Comparison of ENCODE assay signal across 1 cellular context in the genomic region with DNA sequence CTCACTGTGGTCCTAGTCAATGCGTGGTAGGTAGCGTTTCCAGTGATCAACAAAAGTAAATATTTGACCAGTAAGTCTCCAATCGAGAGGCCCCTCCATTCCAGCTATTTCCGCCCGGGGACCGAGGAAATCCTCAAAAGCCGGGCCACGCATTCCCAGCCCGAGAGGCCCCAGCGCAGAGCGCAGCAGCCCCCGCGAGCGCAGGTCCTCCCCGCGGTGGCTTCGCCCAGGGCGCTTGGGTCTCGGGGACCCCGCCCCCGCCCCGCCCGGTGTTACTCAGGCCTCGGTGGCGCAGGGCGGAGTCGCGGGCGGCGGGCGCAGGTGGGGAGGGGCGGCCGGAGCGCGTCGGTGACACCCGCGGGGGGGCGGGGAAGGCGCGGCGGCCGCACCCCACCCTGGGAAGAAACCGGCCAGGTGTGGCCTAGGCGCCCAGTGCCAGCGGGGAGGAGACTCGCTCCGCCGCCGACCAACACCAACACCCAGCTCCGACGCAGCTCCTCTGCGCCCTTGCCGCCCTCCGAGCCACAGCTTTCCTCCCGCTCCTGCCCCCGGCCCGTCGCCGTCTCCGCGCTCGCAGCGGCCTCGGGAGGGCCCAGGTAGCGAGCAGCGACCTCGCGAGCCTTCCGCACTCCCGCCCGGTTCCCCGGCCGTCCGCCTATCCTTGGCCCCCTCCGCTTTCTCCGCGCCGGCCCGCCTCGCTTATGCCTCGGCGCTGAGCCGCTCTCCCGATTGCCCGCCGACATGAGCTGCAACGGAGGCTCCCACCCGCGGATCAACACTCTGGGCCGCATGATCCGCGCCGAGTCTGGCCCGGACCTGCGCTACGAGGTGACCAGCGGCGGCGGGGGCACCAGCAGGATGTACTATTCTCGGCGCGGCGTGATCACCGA.
TF ChIP-seq lines count a peak whose summit lies in the region.

A gene with protein sequence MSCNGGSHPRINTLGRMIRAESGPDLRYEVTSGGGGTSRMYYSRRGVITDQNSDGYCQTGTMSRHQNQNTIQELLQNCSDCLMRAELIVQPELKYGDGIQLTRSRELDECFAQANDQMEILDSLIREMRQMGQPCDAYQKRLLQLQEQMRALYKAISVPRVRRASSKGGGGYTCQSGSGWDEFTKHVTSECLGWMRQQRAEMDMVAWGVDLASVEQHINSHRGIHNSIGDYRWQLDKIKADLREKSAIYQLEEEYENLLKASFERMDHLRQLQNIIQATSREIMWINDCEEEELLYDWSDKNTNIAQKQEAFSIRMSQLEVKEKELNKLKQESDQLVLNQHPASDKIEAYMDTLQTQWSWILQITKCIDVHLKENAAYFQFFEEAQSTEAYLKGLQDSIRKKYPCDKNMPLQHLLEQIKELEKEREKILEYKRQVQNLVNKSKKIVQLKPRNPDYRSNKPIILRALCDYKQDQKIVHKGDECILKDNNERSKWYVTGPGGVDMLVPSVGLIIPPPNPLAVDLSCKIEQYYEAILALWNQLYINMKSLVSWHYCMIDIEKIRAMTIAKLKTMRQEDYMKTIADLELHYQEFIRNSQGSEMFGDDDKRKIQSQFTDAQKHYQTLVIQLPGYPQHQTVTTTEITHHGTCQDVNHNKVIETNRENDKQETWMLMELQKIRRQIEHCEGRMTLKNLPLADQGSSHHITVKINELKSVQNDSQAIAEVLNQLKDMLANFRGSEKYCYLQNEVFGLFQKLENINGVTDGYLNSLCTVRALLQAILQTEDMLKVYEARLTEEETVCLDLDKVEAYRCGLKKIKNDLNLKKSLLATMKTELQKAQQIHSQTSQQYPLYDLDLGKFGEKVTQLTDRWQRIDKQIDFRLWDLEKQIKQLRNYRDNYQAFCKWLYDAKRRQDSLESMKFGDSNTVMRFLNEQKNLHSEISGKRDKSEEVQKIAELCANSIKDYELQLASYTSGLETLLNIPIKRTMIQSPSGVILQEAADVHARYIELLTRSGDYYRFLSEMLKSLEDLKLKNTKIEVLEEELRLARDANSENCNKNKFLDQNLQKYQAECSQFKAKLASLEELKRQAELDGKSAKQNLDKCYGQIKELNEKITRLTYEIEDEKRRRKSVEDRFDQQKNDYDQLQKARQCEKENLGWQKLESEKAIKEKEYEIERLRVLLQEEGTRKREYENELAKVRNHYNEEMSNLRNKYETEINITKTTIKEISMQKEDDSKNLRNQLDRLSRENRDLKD (N-terminal part only) (plus strand): TSS at position 497 of the 890 bp plus-strand sequence. CDS start 245 bp downstream, at position 742.

TF ChIP-seq in HepG2, 621 proteins besides CTCF, POLR2A, EP300 and RAD21 (continued from another document and continues in another):
- TF ChIP-seq NR2F2 (IDR thresholded peaks at IDR 0.05; ENCODE audit: borderline replicate concordance, low read depth) = peak; percentile 71
- TF ChIP-seq GPN1 (CRISPR knock-in tag; IDR thresholded peaks at IDR 0.05; ENCODE audit: borderline replicate concordance) = peak; percentile 34; the same call in 1 of the 2 replicates
- TF ChIP-seq, protein P1, sequence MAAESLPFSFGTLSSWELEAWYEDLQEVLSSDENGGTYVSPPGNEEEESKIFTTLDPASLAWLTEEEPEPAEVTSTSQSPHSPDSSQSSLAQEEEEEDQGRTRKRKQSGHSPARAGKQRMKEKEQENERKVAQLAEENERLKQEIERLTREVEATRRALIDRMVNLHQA (CRISPR knock-in tag; IDR thresholded peaks at IDR 0.05) = no peak; the same call in 1 of the 2 replicates
- TF ChIP-seq ZMYM2 (CRISPR knock-in tag; IDR thresholded peaks at IDR 0.05) = no peak
- peak; percentile 45 for TF ChIP-seq ZNF589 (CRISPR knock-in tag; conservative IDR thresholded peaks at IDR 0.05)
- TF ChIP-seq, protein P2, sequence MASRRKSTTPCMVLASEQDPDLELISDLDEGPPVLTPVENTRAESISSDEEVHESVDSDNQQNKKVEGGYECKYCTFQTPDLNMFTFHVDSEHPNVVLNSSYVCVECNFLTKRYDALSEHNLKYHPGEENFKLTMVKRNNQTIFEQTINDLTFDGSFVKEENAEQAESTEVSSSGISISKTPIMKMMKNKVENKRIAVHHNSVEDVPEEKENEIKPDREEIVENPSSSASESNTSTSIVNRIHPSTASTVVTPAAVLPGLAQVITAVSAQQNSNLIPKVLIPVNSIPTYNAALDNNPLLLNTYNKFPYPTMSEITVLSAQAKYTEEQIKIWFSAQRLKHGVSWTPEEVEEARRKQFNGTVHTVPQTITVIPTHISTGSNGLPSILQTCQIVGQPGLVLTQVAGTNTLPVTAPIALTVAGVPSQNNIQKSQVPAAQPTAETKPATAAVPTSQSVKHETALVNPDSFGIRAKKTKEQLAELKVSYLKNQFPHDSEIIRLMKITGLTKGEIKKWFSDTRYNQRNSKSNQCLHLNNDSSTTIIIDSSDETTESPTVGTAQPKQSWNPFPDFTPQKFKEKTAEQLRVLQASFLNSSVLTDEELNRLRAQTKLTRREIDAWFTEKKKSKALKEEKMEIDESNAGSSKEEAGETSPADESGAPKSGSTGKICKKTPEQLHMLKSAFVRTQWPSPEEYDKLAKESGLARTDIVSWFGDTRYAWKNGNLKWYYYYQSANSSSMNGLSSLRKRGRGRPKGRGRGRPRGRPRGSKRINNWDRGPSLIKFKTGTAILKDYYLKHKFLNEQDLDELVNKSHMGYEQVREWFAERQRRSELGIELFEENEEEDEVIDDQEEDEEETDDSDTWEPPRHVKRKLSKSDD (CRISPR knock-in tag; IDR thresholded peaks at IDR 0.05; ENCODE audit: low read depth) = peak; percentile 89
- TF ChIP-seq ZNF577 (CRISPR knock-in tag; IDR thresholded peaks at IDR 0.05; ENCODE audit: borderline replicate concordance, low read depth) = no peak
- TF ChIP-seq ZNF7 (CRISPR knock-in tag; IDR thresholded peaks at IDR 0.05) = no peak
- TF ChIP-seq TGIF2 (CRISPR knock-in tag; IDR thresholded peaks at IDR 0.05) = no peak
- no peak for TF ChIP-seq ZNF20 (CRISPR knock-in tag; IDR thresholded peaks at IDR 0.05)
- 0 out of 2 replicates have a peak, but pooled peaks have one; percentile 48 for TF ChIP-seq KDM1A (CRISPR knock-in tag; IDR thresholded peaks at IDR 0.05)
- TF ChIP-seq ZNF446 (CRISPR knock-in tag; IDR thresholded peaks at IDR 0.05) = peak; percentile 79; the same call in 1 of the 2 replicates
- TF ChIP-seq MBD4 (IDR thresholded peaks at IDR 0.05; ENCODE audit: borderline replicate concordance, low read length) = no peak
- TF ChIP-seq, protein P3, sequence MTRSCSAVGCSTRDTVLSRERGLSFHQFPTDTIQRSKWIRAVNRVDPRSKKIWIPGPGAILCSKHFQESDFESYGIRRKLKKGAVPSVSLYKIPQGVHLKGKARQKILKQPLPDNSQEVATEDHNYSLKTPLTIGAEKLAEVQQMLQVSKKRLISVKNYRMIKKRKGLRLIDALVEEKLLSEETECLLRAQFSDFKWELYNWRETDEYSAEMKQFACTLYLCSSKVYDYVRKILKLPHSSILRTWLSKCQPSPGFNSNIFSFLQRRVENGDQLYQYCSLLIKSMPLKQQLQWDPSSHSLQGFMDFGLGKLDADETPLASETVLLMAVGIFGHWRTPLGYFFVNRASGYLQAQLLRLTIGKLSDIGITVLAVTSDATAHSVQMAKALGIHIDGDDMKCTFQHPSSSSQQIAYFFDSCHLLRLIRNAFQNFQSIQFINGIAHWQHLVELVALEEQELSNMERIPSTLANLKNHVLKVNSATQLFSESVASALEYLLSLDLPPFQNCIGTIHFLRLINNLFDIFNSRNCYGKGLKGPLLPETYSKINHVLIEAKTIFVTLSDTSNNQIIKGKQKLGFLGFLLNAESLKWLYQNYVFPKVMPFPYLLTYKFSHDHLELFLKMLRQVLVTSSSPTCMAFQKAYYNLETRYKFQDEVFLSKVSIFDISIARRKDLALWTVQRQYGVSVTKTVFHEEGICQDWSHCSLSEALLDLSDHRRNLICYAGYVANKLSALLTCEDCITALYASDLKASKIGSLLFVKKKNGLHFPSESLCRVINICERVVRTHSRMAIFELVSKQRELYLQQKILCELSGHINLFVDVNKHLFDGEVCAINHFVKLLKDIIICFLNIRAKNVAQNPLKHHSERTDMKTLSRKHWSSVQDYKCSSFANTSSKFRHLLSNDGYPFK (CRISPR knock-in tag; IDR thresholded peaks at IDR 0.05; ENCODE audit: borderline replicate concordance) = peak; percentile 60; the same call in 1 of the 2 replicates
- TF ChIP-seq ZNF101 (CRISPR knock-in tag; IDR thresholded peaks at IDR 0.05; ENCODE audit: borderline replicate concordance, low read depth) = no peak
- TF ChIP-seq, protein P4, sequence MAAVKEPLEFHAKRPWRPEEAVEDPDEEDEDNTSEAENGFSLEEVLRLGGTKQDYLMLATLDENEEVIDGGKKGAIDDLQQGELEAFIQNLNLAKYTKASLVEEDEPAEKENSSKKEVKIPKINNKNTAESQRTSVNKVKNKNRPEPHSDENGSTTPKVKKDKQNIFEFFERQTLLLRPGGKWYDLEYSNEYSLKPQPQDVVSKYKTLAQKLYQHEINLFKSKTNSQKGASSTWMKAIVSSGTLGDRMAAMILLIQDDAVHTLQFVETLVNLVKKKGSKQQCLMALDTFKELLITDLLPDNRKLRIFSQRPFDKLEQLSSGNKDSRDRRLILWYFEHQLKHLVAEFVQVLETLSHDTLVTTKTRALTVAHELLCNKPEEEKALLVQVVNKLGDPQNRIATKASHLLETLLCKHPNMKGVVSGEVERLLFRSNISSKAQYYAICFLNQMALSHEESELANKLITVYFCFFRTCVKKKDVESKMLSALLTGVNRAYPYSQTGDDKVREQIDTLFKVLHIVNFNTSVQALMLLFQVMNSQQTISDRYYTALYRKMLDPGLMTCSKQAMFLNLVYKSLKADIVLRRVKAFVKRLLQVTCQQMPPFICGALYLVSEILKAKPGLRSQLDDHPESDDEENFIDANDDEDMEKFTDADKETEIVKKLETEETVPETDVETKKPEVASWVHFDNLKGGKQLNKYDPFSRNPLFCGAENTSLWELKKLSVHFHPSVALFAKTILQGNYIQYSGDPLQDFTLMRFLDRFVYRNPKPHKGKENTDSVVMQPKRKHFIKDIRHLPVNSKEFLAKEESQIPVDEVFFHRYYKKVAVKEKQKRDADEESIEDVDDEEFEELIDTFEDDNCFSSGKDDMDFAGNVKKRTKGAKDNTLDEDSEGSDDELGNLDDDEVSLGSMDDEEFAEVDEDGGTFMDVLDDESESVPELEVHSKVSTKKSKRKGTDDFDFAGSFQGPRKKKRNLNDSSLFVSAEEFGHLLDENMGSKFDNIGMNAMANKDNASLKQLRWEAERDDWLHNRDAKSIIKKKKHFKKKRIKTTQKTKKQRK (IDR thresholded peaks at IDR 0.05; ENCODE audit: low read length) = no peak
- TF ChIP-seq NR2F1 (CRISPR knock-in tag; IDR thresholded peaks at IDR 0.05) = no peak
- no peak for TF ChIP-seq ZNF367 (CRISPR knock-in tag; IDR thresholded peaks at IDR 0.05; ENCODE audit: borderline replicate concordance)
- TF ChIP-seq ZNF660 (CRISPR knock-in tag; IDR thresholded peaks at IDR 0.05; ENCODE audit: borderline replicate concordance, low read depth) = peak; percentile 34; the same call in 1 of the 2 replicates
- TF ChIP-seq, protein P5, sequence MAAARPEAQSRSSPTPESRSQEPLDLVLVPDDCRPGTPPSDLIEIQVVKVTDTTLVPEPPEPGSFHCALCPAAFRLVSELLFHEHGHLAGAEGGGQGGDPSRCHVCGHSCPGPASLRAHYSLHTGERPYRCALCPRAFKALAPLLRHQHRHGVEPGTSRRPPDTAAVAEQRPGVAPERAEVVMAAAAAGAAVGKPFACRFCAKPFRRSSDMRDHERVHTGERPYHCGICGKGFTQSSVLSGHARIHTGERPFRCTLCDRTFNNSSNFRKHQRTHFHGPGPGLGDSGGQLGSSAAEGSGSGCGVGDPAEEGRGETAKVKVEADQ (CRISPR knock-in tag; IDR thresholded peaks at IDR 0.05; ENCODE audit: borderline replicate concordance) = peak; percentile 73; the same call in 1 of the 2 replicates
- no peak for TF ChIP-seq EHMT2 (IDR thresholded peaks at IDR 0.05; ENCODE audit: borderline replicate concordance, low read depth, low read length)
- TF ChIP-seq, protein P6, sequence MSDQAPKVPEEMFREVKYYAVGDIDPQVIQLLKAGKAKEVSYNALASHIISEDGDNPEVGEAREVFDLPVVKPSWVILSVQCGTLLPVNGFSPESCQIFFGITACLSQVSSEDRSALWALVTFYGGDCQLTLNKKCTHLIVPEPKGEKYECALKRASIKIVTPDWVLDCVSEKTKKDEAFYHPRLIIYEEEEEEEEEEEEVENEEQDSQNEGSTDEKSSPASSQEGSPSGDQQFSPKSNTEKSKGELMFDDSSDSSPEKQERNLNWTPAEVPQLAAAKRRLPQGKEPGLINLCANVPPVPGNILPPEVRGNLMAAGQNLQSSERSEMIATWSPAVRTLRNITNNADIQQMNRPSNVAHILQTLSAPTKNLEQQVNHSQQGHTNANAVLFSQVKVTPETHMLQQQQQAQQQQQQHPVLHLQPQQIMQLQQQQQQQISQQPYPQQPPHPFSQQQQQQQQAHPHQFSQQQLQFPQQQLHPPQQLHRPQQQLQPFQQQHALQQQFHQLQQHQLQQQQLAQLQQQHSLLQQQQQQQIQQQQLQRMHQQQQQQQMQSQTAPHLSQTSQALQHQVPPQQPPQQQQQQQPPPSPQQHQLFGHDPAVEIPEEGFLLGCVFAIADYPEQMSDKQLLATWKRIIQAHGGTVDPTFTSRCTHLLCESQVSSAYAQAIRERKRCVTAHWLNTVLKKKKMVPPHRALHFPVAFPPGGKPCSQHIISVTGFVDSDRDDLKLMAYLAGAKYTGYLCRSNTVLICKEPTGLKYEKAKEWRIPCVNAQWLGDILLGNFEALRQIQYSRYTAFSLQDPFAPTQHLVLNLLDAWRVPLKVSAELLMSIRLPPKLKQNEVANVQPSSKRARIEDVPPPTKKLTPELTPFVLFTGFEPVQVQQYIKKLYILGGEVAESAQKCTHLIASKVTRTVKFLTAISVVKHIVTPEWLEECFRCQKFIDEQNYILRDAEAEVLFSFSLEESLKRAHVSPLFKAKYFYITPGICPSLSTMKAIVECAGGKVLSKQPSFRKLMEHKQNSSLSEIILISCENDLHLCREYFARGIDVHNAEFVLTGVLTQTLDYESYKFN (CRISPR knock-in tag; conservative IDR thresholded peaks at IDR 0.05) = peak; percentile 95
- no peak for TF ChIP-seq ESRRA (CRISPR knock-in tag; IDR thresholded peaks at IDR 0.05; ENCODE audit: low read depth)
- peak; percentile 22 for TF ChIP-seq ZNF124 (CRISPR knock-in tag; IDR thresholded peaks at IDR 0.05)
- no peak for TF ChIP-seq REXO4 (CRISPR knock-in tag; IDR thresholded peaks at IDR 0.05; ENCODE audit: borderline replicate concordance)
- peak; percentile 73; the same call in 1 of the 2 replicates for TF ChIP-seq IRX3 (CRISPR knock-in tag; IDR thresholded peaks at IDR 0.05; ENCODE audit: borderline replicate concordance, low read depth)
- TF ChIP-seq, protein P7, sequence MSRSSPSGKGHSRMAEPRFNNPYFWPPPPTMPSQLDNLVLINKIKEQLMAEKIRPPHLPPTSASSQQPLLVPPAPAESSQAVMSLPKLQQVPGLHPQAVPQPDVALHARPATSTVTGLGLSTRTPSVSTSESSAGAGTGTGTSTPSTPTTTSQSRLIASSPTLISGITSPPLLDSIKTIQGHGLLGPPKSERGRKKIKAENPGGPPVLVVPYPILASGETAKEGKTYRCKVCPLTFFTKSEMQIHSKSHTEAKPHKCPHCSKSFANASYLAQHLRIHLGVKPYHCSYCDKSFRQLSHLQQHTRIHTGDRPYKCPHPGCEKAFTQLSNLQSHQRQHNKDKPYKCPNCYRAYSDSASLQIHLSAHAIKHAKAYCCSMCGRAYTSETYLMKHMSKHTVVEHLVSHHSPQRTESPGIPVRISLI (CRISPR knock-in tag; IDR thresholded peaks at IDR 0.05; ENCODE audit: borderline replicate concordance) = peak; percentile 45; the same call in 1 of the 2 replicates
- TF ChIP-seq NR1H2 (CRISPR knock-in tag; IDR thresholded peaks at IDR 0.05; ENCODE audit: borderline replicate concordance, low read depth) = no peak; the same call in 1 of the 2 replicates
- TF ChIP-seq IKZF4 (CRISPR knock-in tag; IDR thresholded peaks at IDR 0.05; ENCODE audit: borderline replicate concordance, low read depth, not compliant biosample characterization) = no peak
- 0 out of 2 replicates have a peak, but pooled peaks have one; percentile 24 for TF ChIP-seq ZBTB20 (CRISPR knock-in tag; IDR thresholded peaks at IDR 0.05; ENCODE audit: borderline replicate concordance, low read depth)
- peak; percentile 86 for TF ChIP-seq KDM2A (CRISPR knock-in tag; IDR thresholded peaks at IDR 0.05; ENCODE audit: borderline replicate concordance, low read depth)
- no peak; the same call in 1 of the 2 replicates for TF ChIP-seq ZNF562 (CRISPR knock-in tag; IDR thresholded peaks at IDR 0.05; ENCODE audit: borderline replicate concordance)
